In the genomic region with DNA sequence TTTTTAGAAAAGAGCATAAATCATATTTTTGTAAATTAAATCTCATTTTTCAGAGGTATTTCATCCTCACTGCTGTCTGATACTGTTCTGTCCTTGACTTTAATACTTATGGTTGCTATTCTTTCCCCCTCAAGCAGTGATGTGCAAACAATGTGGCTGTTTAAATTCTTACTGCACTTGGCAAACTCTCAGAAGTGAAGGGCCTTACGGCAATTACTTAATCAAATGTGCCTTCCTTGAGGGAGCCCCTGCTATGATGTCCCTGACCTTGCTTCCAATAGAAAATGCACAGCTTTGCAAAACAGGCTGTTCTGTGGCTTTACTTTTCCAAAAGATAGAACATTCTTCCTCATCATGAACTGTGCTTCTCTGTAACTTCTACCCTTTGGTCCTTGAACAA, we compare ENCODE assay signal across 22 cellular contexts. TPM values are rescaled to one million over a fixed set of nuclear protein-coding genes. Genes with fewer than 3 reads are reported as not detected.
DNase-seq lines count a peak whose midpoint lies in the region; ATAC-seq and TF ChIP-seq lines count a peak whose summit lies in the region.
"Had no signal": no experiment of that assay in that cellular context is flagged by ENCODE, and none has a peak within 500 bp of the region (broad histone marks: within the 10 kb centered on the region; RNA-seq: fewer than 3 reads in every experiment).

No MANE protein-coding gene starts in this region.

- H3K4me1 ChIP-seq in cardiac muscle cell (ENCODE audit: low read depth) (peaks cover 15% of the 10 kb centered on the region), lower lobe of right lung (peaks cover 9% of the 10 kb centered on the region)
- H3K4me1 ChIP-seq: A549, BLaER1, HAP-1 had no signal

- intact Hi-C loops in left ventricle myocardium superior (cut with micrococcal nuclease) = no loop called here
- intact Hi-C loops in lower lobe of right lung (cut with DNase I) = no loop called here
- intact Hi-C loops in posterior vena cava (cut with DNase I) = no loop called here

- H3K27ac ChIP-seq in cardiac muscle cell (peak overlapping the region; percentile 30), lower lobe of right lung (no peak overlapping the region)
- H3K27ac ChIP-seq: A549, BLaER1, HL-60 had no signal

- H3K4me3 ChIP-seq in cardiac muscle cell = no peak overlapping the region
- H3K4me3 ChIP-seq in lower lobe of right lung = no peak overlapping the region
- H3K4me3 ChIP-seq: A549, BLaER1, GM12878, HAP-1 had no signal

- ATAC-seq in left ventricle myocardium superior (no peak), lower lobe of right lung (peak; percentile 72 to 81)
- ATAC-seq: GM12878, Right ventricle myocardium inferior had no signal

- H3K27me3 ChIP-seq in cardiac muscle cell = no peaks in the 10 kb centered on the region
- H3K27me3 ChIP-seq in lower lobe of right lung (ENCODE audit: low read depth) = no peaks in the 10 kb centered on the region
- H3K27me3 ChIP-seq: BLaER1 had no signal

- no peak for DNase-seq in cardiac muscle cell (ENCODE audit: low read depth in 1 of 2, low spot score in 1 of 2)
- DNase-seq in left ventricle myocardium superior = no peak
- peak; percentile 16 for DNase-seq in astrocyte of the hippocampus (ENCODE audit: low read depth, low spot score)
- DNase-seq in lower lobe of right lung = no peak
- DNase-seq in cerebellum (ENCODE audit: low spot score) = no peak
- no peak for DNase-seq in activated effector memory CD4-positive, alpha-beta T cell treated with Interleukin-2 at 50 U/mL for 16 hours
- DNase-seq in posterior vena cava (ENCODE audit: low spot score) = no peak
- DNase-seq: CD4-positive, alpha-beta memory T cell; DMS153; EL; MM.1S; NCI-H1092; NCI-H1694 treated with DMSO at 0.1 percent for 48 hours; NCI-H446; NCI-H526 treated with DMSO at 0.1 percent for 48 hours; NK-92 treated with Interleukin-12 subunit alpha and Interleukin-12 subunit beta, amount 100 ng/mL, for 24 hours had no signal

- TF ChIP-seq CTCF in cardiac muscle cell (IDR thresholded peaks at IDR 0.05; ENCODE audit: low read depth, low read length) (no peak), lower lobe of right lung (IDR thresholded peaks at IDR 0.05) (no peak)

- H3K9me3 ChIP-seq in cardiac muscle cell (ENCODE audit: low read depth) (no peaks in the 10 kb centered on the region), lower lobe of right lung (no peaks in the 10 kb centered on the region)
- H3K9me3 ChIP-seq: A549, BLaER1, HAP-1 had no signal

- H3K36me3 ChIP-seq in cardiac muscle cell (peaks cover 52% of the 10 kb centered on the region), lower lobe of right lung (peaks cover 97% of the 10 kb centered on the region)

RNA-seq across cellular contexts. Expression of a gene that starts 35.2 kb away (rescaled TPM):
- total RNA-seq in cardiac muscle cell (44.3 and 73.5 TPM in 2 replicates), left ventricle myocardium superior (58.1 TPM), lower lobe of right lung (40.1 TPM), cerebellum (36.1 TPM), posterior vena cava (10 to 100 TPM; 29.5 to 34.9 TPM)
- polyA plus RNA-seq in cardiac muscle cell = 35.5 and 36.7 TPM in 2 replicates

RNA-seq across cellular contexts. Expression of a gene that starts 35.5 kb away (rescaled TPM):
- total RNA-seq in cardiac muscle cell = 64.4 and 102 TPM in 2 replicates
- polyA plus RNA-seq in cardiac muscle cell = 64.5 and 95.7 TPM in 2 replicates
- 29.8 TPM for total RNA-seq in left ventricle myocardium superior
- total RNA-seq in lower lobe of right lung = 61.4 TPM
- total RNA-seq in cerebellum = 48.3 TPM
- 100 to 1,000 TPM; 136 to 138 TPM for total RNA-seq in posterior vena cava
